In genomic region chr19:45862271-45862563, GRCh38 we compare ENCODE assay signal across 8 cellular contexts. TPM values are rescaled to one million over a fixed set of nuclear protein-coding genes. Genes with fewer than 3 reads are reported as not detected.
A peak's percentile ranks its signal among the peaks of the same experiment; 100 is the strongest.
DNase-seq lines count a peak whose midpoint lies in the region; ATAC-seq and TF ChIP-seq lines count a peak whose summit lies in the region.

No MANE protein-coding gene starts in this region.

- H3K4me3 ChIP-seq in H7 (ENCODE audit: insufficient read depth, low read depth, low read length) (peak overlapping the region; percentile 99), right cardiac atrium (ENCODE audit: low read length) (peak overlapping the region; percentile 69), skeletal muscle tissue (ENCODE audit: low read length in 3 of 3) (peak overlapping the region; percentile 82 to 96 (median 91))

- H3K4me3 Mint-ChIP-seq in activated CD4-positive, alpha-beta memory T cell treated with anti-CD3 and anti-CD28 coated beads, Interleukin-2, amount 10 ng/mL, durations not matched to agents 7 days and 5 days: peak overlapping the region; percentile 92

- H3K27ac ChIP-seq in right cardiac atrium (ENCODE audit: low read length): peak overlapping the region; percentile 76
- H3K27ac ChIP-seq in skeletal muscle tissue (ENCODE audit: low read depth, low read length): peak overlapping the region; percentile 80

- no peaks in the 10 kb centered on the region for H3K9me3 Mint-ChIP-seq in activated CD4-positive, alpha-beta memory T cell treated with anti-CD3 and anti-CD28 coated beads, Interleukin-2, amount 10 ng/mL, durations not matched to agents 7 days and 5 days

- TF ChIP-seq CTCF in GM13977 (IDR thresholded peaks at IDR 0.05; ENCODE audit: extremely low read depth, insufficient read depth, missing control alignments): no peak

- no peak for ATAC-seq in right cardiac atrium

- peak overlapping the region; percentile 92 to 96 (median 93) for H3K9ac ChIP-seq in skeletal muscle tissue (ENCODE audit: low read depth in 1 of 3, low read length in 3 of 3)

- H3K4me1 ChIP-seq in right cardiac atrium (ENCODE audit: control insufficient read depth, insufficient read depth, low read length) (no peaks in the 10 kb centered on the region), skeletal muscle tissue (ENCODE audit: control insufficient read depth in 3 of 3, insufficient read depth in 3 of 3, low read length in 3 of 3) (peaks cover 7 to 20% (median 14%) of the 10 kb centered on the region in 3 donors)

- CTCF ChIA-PET in activated CD4-positive, alpha-beta memory T cell treated with anti-CD3 and anti-CD28 coated beads, Interleukin-2, amount 10 ng/mL, durations not matched to agents 7 days and 5 days (lab: Charles Lee): interaction anchor here (3.0 kb wide), 1 partner anchor 93 kb away, joined by 30 read pairs; the partner anchor contains the start of gene SIX5

- H3K27me3 ChIP-seq in H7 (ENCODE audit: control insufficient read depth, insufficient read depth, low read length): no peaks in the 10 kb centered on the region; the same call in 1 of the 2 replicates
- H3K27me3 ChIP-seq in right cardiac atrium (ENCODE audit: control insufficient read depth, insufficient read depth): no peaks in the 10 kb centered on the region
- peaks cover 4 to 20% (median 20%) of the 10 kb centered on the region in 3 donors for H3K27me3 ChIP-seq in skeletal muscle tissue (ENCODE audit: control insufficient read depth in 3 of 3, insufficient read depth in 3 of 3, low read length in 3 of 3)

- intact Hi-C loops in right cardiac atrium (cut with DNase I): no loop called here

- POLR2A ChIA-PET in activated CD4-positive, alpha-beta memory T cell treated with anti-CD3 and anti-CD28 coated beads, Interleukin-2, amount 10 ng/mL, durations not matched to agents 7 days and 5 days (lab: Charles Lee): interaction anchor here (1.4 to 3.0 kb wide), 4 partner anchors 20 to 170 kb away, joined by 3 to 16 read pairs (median 4); partner anchors contain the start of genes QPCTL, RSPH6A and SNRPD2

- H3K27me3 Mint-ChIP-seq in activated CD4-positive, alpha-beta memory T cell treated with anti-CD3 and anti-CD28 coated beads, Interleukin-2, amount 10 ng/mL, durations not matched to agents 7 days and 5 days: peaks cover 29% of the 10 kb centered on the region

- WGBS in right cardiac atrium: under 1% methylated on average over 11 of the region's 11 CpGs

- H3K36me3 ChIP-seq in H7 (replicated peaks; ENCODE audit: control insufficient read depth, insufficient read depth, low read length): peaks cover 1% of the 10 kb centered on the region
- H3K36me3 ChIP-seq in skeletal muscle tissue (ENCODE audit: control insufficient read depth in 3 of 3, insufficient read depth in 3 of 3, low read length in 3 of 3): peaks cover 6 to 11% (median 10%) of the 10 kb centered on the region in 3 donors

- no peaks in the 10 kb centered on the region for H3K9me3 ChIP-seq in right cardiac atrium (ENCODE audit: control insufficient read depth, low read length)
- H3K9me3 ChIP-seq in skeletal muscle tissue (ENCODE audit: control insufficient read depth in 3 of 3, low read length in 3 of 3): no peaks in the 10 kb centered on the region

- in situ Hi-C loops in GM13977 (cut with MboI; ENCODE audit: low pct_unique_long_range_greater_than_20kb, low sequenced_read_pairs, unreplicated experiment): no loop called here

- peaks cover 36% of the 10 kb centered on the region for H3K4me1 Mint-ChIP-seq in activated CD4-positive, alpha-beta memory T cell treated with anti-CD3 and anti-CD28 coated beads, Interleukin-2, amount 10 ng/mL, durations not matched to agents 7 days and 5 days

- peaks cover 20% of the 10 kb centered on the region for H3K36me3 Mint-ChIP-seq in activated CD4-positive, alpha-beta memory T cell treated with anti-CD3 and anti-CD28 coated beads, Interleukin-2, amount 10 ng/mL, durations not matched to agents 7 days and 5 days (ENCODE audit: low read depth)

- peak overlapping the region; percentile 96 for H3K27ac Mint-ChIP-seq in activated CD4-positive, alpha-beta memory T cell treated with anti-CD3 and anti-CD28 coated beads, Interleukin-2, amount 10 ng/mL, durations not matched to agents 7 days and 5 days

- no peak for DNase-seq in H7
- no peak for DNase-seq in activated CD4-positive, alpha-beta memory T cell treated with anti-CD3 and anti-CD28 coated beads, Interleukin-2, amount 10 ng/mL, durations not matched to agents 7 days and 5 days
- no peak for DNase-seq in right cardiac atrium
- no peak for DNase-seq in GM03348 (ENCODE audit: low spot score)
- no peak for DNase-seq in GM13977 (ENCODE audit: low spot score)
- no peak for DNase-seq in AG20443 (ENCODE audit: low spot score)
- DNase-seq in activated CD4-positive, alpha-beta T cell treated with anti-CD3 and anti-CD28 coated beads, Interleukin-2, amount 50 U/mL, for 48 hours: no peak

RNA-seq across cellular contexts. Expression of gene SYMPK, which starts 0.7 kb away (rescaled TPM):
- total RNA-seq in H7 (2014; rRNA removed; shearing (Covaris generic)): 66.2 and 70.3 TPM in 2 replicates
- 10 to 100 TPM; 88.3 to 89.2 TPM for total RNA-seq in activated CD4-positive, alpha-beta memory T cell treated with anti-CD3 and anti-CD28 coated beads, Interleukin-2, amount 10 ng/mL, durations not matched to agents 7 days and 5 days
- total RNA-seq in right cardiac atrium (10 to 100 TPM; 33.1 to 40.4 (median 34.4) TPM), skeletal muscle tissue (23.5 TPM)
- 23.5 TPM for polyA plus RNA-seq in right cardiac atrium

RNA-seq across cellular contexts. Expression of gene FOXA3, which starts 1.9 kb away (rescaled TPM):
- 13.4 and 15.1 TPM in 2 replicates for total RNA-seq in H7 (2014; rRNA removed; shearing (Covaris generic))
- not detected for total RNA-seq in activated CD4-positive, alpha-beta memory T cell treated with anti-CD3 and anti-CD28 coated beads, Interleukin-2, amount 10 ng/mL, durations not matched to agents 7 days and 5 days
- total RNA-seq in right cardiac atrium (not detected), skeletal muscle tissue (not detected)
- polyA plus RNA-seq in right cardiac atrium: not detected

RNA-seq across cellular contexts. Expression of gene IRF2BP1, which starts 23.7 kb away (rescaled TPM):
- total RNA-seq in H7 (2014; rRNA removed; shearing (Covaris generic)): 45.2 and 45.7 TPM in 2 replicates
- total RNA-seq in activated CD4-positive, alpha-beta memory T cell treated with anti-CD3 and anti-CD28 coated beads, Interleukin-2, amount 10 ng/mL, durations not matched to agents 7 days and 5 days: 10 to 100 TPM; 16.9 to 17.6 TPM
- total RNA-seq in right cardiac atrium (10 to 100 TPM; 21.5 to 23.4 (median 22.5) TPM), skeletal muscle tissue (24.5 TPM)
- polyA plus RNA-seq in right cardiac atrium: 17.5 TPM

RNA-seq across cellular contexts. Expression of gene MYPOP, which starts 40.2 kb away (rescaled TPM):
- 2.8 and 2.9 TPM in 2 replicates for total RNA-seq in H7 (2014; rRNA removed; shearing (Covaris generic))
- total RNA-seq in activated CD4-positive, alpha-beta memory T cell treated with anti-CD3 and anti-CD28 coated beads, Interleukin-2, amount 10 ng/mL, durations not matched to agents 7 days and 5 days: 10 to 100 TPM; 12.5 to 12.9 TPM
- total RNA-seq in right cardiac atrium: 10 to 100 TPM in 3 of 4 donors, 1 to 10 TPM in 1; 9.1 to 15.4 (median 12.9) TPM
- 9.3 TPM for polyA plus RNA-seq in right cardiac atrium
- 0.52 TPM for total RNA-seq in skeletal muscle tissue

RNA-seq across cellular contexts. Expression of gene RSPH6A, which starts 47.1 kb away (rescaled TPM):
- 0.38 and 0.44 TPM in 2 replicates for total RNA-seq in H7 (2014; rRNA removed; shearing (Covaris generic))
- total RNA-seq in activated CD4-positive, alpha-beta memory T cell treated with anti-CD3 and anti-CD28 coated beads, Interleukin-2, amount 10 ng/mL, durations not matched to agents 7 days and 5 days: under 1 TPM; 0.25 to 0.30 TPM
- total RNA-seq in right cardiac atrium (under 1 TPM in 1 of 4 donors, not detected in 3; 0.14 TPM), skeletal muscle tissue (not detected)
- polyA plus RNA-seq in right cardiac atrium: not detected

Comparison
In these comparisons a context has a peak if more than half of its experiments do, and no peak if none do; other contexts are left out.
1. RNA of gene FOXA3, which starts 1.9 kb away (total RNA-seq): 13.4 to 15.1 TPM in H7; not detected in activated CD4-positive, alpha-beta memory T cell treated with anti-CD3 and anti-CD28 coated beads, Interleukin-2, amount 10 ng/mL, durations not matched to agents 7 days and 5 days, not detected in right cardiac atrium and not detected in skeletal muscle tissue (single experiment); every median in the first group is over 10 times any median in the second.
2. Peak in every context shown above with its lines, with median percentiles within 50 percentile points of each other: H3K4me3 ChIP-seq.